18 cellular contexts compared by ENCODE assay signal in genomic region chr15:57251941-57252340, GRCh38.
DNase-seq lines count a peak whose midpoint lies in the region; ATAC-seq and TF ChIP-seq lines count a peak whose summit lies in the region.
"Had no signal": no experiment of that assay in that cellular context is flagged by ENCODE, and none has a peak within 500 bp of the region (broad histone marks: within the 10 kb centered on the region; RNA-seq: fewer than 3 reads in every experiment).

No MANE protein-coding gene starts in this region.

- H3K79me1 ChIP-seq in IMR-90 (ENCODE audit: low read depth in 1 of 2, low read length in 2 of 2) (peaks cover 10 to 39% of the 10 kb centered on the region in 2 experiments), mesenchymal stem cell (replicated peaks; ENCODE audit: low read length, poor library complexity, severe bottlenecking) (peaks cover 14% of the 10 kb centered on the region)

- H2BK15ac ChIP-seq in IMR-90 (ENCODE audit: low read depth, low read length) = no peak overlapping the region
- no peak overlapping the region for H2BK15ac ChIP-seq in mesenchymal stem cell (ENCODE audit: low read depth, poor library complexity, severe bottlenecking)

- in situ Hi-C loops in IMR-90 (cut with MboI; ENCODE audit: low sequenced_read_pairs) = no loop called here

- peak overlapping the region; percentile 79 for H2BK20ac ChIP-seq in IMR-90 (ENCODE audit: low read depth, low read length)

- peak overlapping the region; percentile 15; the same call in 1 of the 2 replicates for H3K18ac ChIP-seq in IMR-90 (ENCODE audit: low read depth, low read length)
- H3K18ac ChIP-seq in mesenchymal stem cell (ENCODE audit: low read depth in 1 of 2, low read length in 2 of 2) = no peak overlapping the region

- H3K27ac Mint-ChIP-seq in chondrocyte (ENCODE audit: unreplicated experiment) = peak overlapping the region; percentile 66
- no peak overlapping the region for H3K27ac Mint-ChIP-seq in activated CD4-positive, alpha-beta T cell treated with anti-CD3 and anti-CD28 coated beads, Interleukin-2, amount 10 ng/mL, durations not matched to agents 24 days and 14 days
- H3K27ac Mint-ChIP-seq in naive thymus-derived CD4-positive, alpha-beta T cell = no peak overlapping the region
- H3K27ac Mint-ChIP-seq: activated naive CD8-positive, alpha-beta T cell; memory B cell had no signal

- H2AK9ac ChIP-seq in IMR-90 (replicated peaks; ENCODE audit: low read depth, low read length, poor library complexity) = no peak overlapping the region

- H2BK120ac ChIP-seq in IMR-90 (ENCODE audit: low read depth, low read length) = peak overlapping the region; percentile 75
- H2BK120ac ChIP-seq in mesenchymal stem cell (ENCODE audit: low read depth, low read length) = no peak overlapping the region

- H2AFZ ChIP-seq in IMR-90 (replicated peaks; ENCODE audit: low read length, poor library complexity) (no peak overlapping the region), mesenchymal stem cell (ENCODE audit: low read depth, low read length) (no peak overlapping the region)

- intact Hi-C loops in IMR-90 (cut with micrococcal nuclease) = no loop called here
- intact Hi-C loops in activated CD4-positive, alpha-beta T cell treated with anti-CD3 and anti-CD28 coated beads, Interleukin-2, amount 10 ng/mL, durations not matched to agents 24 days and 14 days (cut with micrococcal nuclease) = no loop called here
- intact Hi-C loops in naive thymus-derived CD4-positive, alpha-beta T cell (cut with micrococcal nuclease) = no loop called here

- no TSS peak for BruUV-seq in IMR-90 (replicated peaks; lab: Mats Ljungman, UMichigan)

- no peak for TF ChIP-seq POLR2A in IMR-90 (IDR thresholded peaks at IDR 0.05; ENCODE audit: low read depth, low read length)

- H3K4me1 ChIP-seq in IMR-90 (ENCODE audit: control insufficient read depth, insufficient read depth, low read length) (peaks cover 2% of the 10 kb centered on the region; the same call in 1 of the 2 replicates), mesenchymal stem cell (ENCODE audit: control insufficient read depth, insufficient read depth, low read depth, low read length) (no peaks in the 10 kb centered on the region)
- H3K4me1 ChIP-seq in naive thymus-derived CD4-positive, alpha-beta T cell (ENCODE audit: control insufficient read depth in 2 of 2, insufficient read depth in 2 of 2, low read length in 2 of 2) = no peaks in the 10 kb centered on the region
- H3K4me1 ChIP-seq: spleen had no signal

- H3K4me3 Mint-ChIP-seq in chondrocyte (ENCODE audit: unreplicated experiment) = no peak overlapping the region
- H3K4me3 Mint-ChIP-seq in activated CD4-positive, alpha-beta T cell treated with anti-CD3 and anti-CD28 coated beads, Interleukin-2, amount 10 ng/mL, durations not matched to agents 24 days and 14 days = no peak overlapping the region
- H3K4me3 Mint-ChIP-seq in naive thymus-derived CD4-positive, alpha-beta T cell = no peak overlapping the region
- H3K4me3 Mint-ChIP-seq: activated naive CD8-positive, alpha-beta T cell; memory B cell had no signal

- H2BK5ac ChIP-seq in IMR-90 (ENCODE audit: low read depth, low read length, poor library complexity, severe bottlenecking) (peak overlapping the region; percentile 83), mesenchymal stem cell (ENCODE audit: low read depth, low read length, poor library complexity, severe bottlenecking) (no peak overlapping the region)

- POLR2A ChIA-PET in IMR-90 (lab: Charles Lee; ENCODE audit: unreplicated experiment) = no interaction called here
- POLR2A ChIA-PET in naive thymus-derived CD4-positive, alpha-beta T cell (lab: Charles Lee) = no interaction called here

- no peak overlapping the region for H3K14ac ChIP-seq in IMR-90 (replicated peaks; ENCODE audit: low read depth, low read length)
- H3K14ac ChIP-seq in mesenchymal stem cell (ENCODE audit: low read length in 2 of 2) = no peak overlapping the region

- no peak for TF ChIP-seq RAD21 in IMR-90 (IDR thresholded peaks at IDR 0.05; ENCODE audit: low read length)

- no peaks in the 10 kb centered on the region for H3K27me3 Mint-ChIP-seq in chondrocyte (ENCODE audit: low read depth)
- no peaks in the 10 kb centered on the region for H3K27me3 Mint-ChIP-seq in activated CD4-positive, alpha-beta T cell treated with anti-CD3 and anti-CD28 coated beads, Interleukin-2, amount 10 ng/mL, durations not matched to agents 24 days and 14 days
- H3K27me3 Mint-ChIP-seq in naive thymus-derived CD4-positive, alpha-beta T cell = no peaks in the 10 kb centered on the region
- H3K27me3 Mint-ChIP-seq: activated naive CD8-positive, alpha-beta T cell; memory B cell had no signal

- H3K56ac ChIP-seq in IMR-90 (ENCODE audit: extremely low read depth, insufficient read depth, low read length) = no peak overlapping the region

- H3K9me3 ChIP-seq in IMR-90 (ENCODE audit: control insufficient read depth, insufficient read depth, low read length) = peaks cover 2% of the 10 kb centered on the region; the same call in 1 of the 2 replicates
- H3K9me3 ChIP-seq in mesenchymal stem cell (ENCODE audit: control insufficient read depth, low read length) = no peaks in the 10 kb centered on the region
- no peaks in the 10 kb centered on the region for H3K9me3 ChIP-seq in naive thymus-derived CD4-positive, alpha-beta T cell (ENCODE audit: control insufficient read depth in 2 of 3, low read length in 3 of 3)
- H3K9me3 ChIP-seq: BE2C, spleen, stomach had no signal

- H3K27me3 ChIP-seq in IMR-90 (ENCODE audit: control insufficient read depth, insufficient read depth, low read length) = no peaks in the 10 kb centered on the region
- H3K27me3 ChIP-seq in mesenchymal stem cell (ENCODE audit: control insufficient read depth in 1 of 2, insufficient read depth in 1 of 2, low read length in 2 of 2) = no peaks in the 10 kb centered on the region
- H3K27me3 ChIP-seq in naive thymus-derived CD4-positive, alpha-beta T cell (ENCODE audit: control insufficient read depth in 2 of 2, insufficient read depth in 2 of 2, low read length in 2 of 2) = no peaks in the 10 kb centered on the region
- H3K27me3 ChIP-seq: BE2C, spleen, stomach had no signal

- no peak overlapping the region; the same call in 1 of the 2 replicates for H2AK5ac ChIP-seq in IMR-90 (ENCODE audit: low read depth, low read length)
- H2AK5ac ChIP-seq in mesenchymal stem cell (ENCODE audit: low read length, severe bottlenecking) = no peak overlapping the region

- peaks cover 5% of the 10 kb centered on the region for H3K9me1 ChIP-seq in IMR-90 (ENCODE audit: insufficient read depth, low read length)

- peak overlapping the region; percentile 21; the same call in 1 of the 2 replicates for H3K27ac ChIP-seq in IMR-90 (ENCODE audit: insufficient read depth, low read length)
- H3K27ac ChIP-seq in mesenchymal stem cell (ENCODE audit: low read length, poor library complexity, severe bottlenecking) = peak overlapping the region; percentile 3
- H3K27ac ChIP-seq in naive thymus-derived CD4-positive, alpha-beta T cell (ENCODE audit: low read depth, low read length) = no peak overlapping the region
- H3K27ac ChIP-seq: spleen, stomach had no signal

- H3K36me3 ChIP-seq in IMR-90 (ENCODE audit: control insufficient read depth, insufficient read depth, low read length) (peaks cover 30% of the 10 kb centered on the region), mesenchymal stem cell (ENCODE audit: control insufficient read depth in 1 of 2, insufficient read depth in 2 of 2, low read depth in 1 of 2, low read length in 2 of 2) (peaks cover 8 to 61% of the 10 kb centered on the region in 2 experiments)
- peaks cover 0 to 19% (median 5%) of the 10 kb centered on the region in 3 experiments for H3K36me3 ChIP-seq in naive thymus-derived CD4-positive, alpha-beta T cell (ENCODE audit: control insufficient read depth in 2 of 3, insufficient read depth in 3 of 3, low read length in 3 of 3)

- H3K4ac ChIP-seq in IMR-90 (ENCODE audit: low read depth, low read length) (no peak overlapping the region), mesenchymal stem cell (ENCODE audit: low read depth in 1 of 2, low read length in 2 of 2) (no peak overlapping the region)

- H3K9me3 Mint-ChIP-seq in chondrocyte (ENCODE audit: low read depth) = no peaks in the 10 kb centered on the region
- no peaks in the 10 kb centered on the region for H3K9me3 Mint-ChIP-seq in activated CD4-positive, alpha-beta T cell treated with anti-CD3 and anti-CD28 coated beads, Interleukin-2, amount 10 ng/mL, durations not matched to agents 24 days and 14 days
- no peaks in the 10 kb centered on the region for H3K9me3 Mint-ChIP-seq in naive thymus-derived CD4-positive, alpha-beta T cell
- H3K9me3 Mint-ChIP-seq: memory B cell had no signal

- H4K20me1 ChIP-seq in IMR-90 (ENCODE audit: insufficient read depth, low read length) = no peaks in the 10 kb centered on the region

- H3K9ac ChIP-seq in IMR-90 (ENCODE audit: low read depth, low read length) (no peak overlapping the region), mesenchymal stem cell (ENCODE audit: low read length) (peak overlapping the region; percentile 62)

- H2BK12ac ChIP-seq in mesenchymal stem cell (ENCODE audit: low read length in 2 of 2) = no peak overlapping the region

- TF ChIP-seq CTCF in AG09309 (IDR thresholded peaks at IDR 0.05; ENCODE audit: control insufficient read depth, insufficient read depth, low read depth, low read length, missing control alignments) (no peak), IMR-90 (conservative IDR thresholded peaks at IDR 0.05; ENCODE audit: low read depth, low read length) (no peak), chondrocyte (IDR thresholded peaks at IDR 0.05) (no peak)

- H3K4me2 ChIP-seq in IMR-90 (ENCODE audit: low read depth, low read length) = peak overlapping the region; percentile 35; the same call in 1 of the 2 replicates
- no peak overlapping the region for H3K4me2 ChIP-seq in mesenchymal stem cell (ENCODE audit: low read length, poor library complexity, severe bottlenecking)

- WGBS in IMR-90 (ENCODE audit: extremely low coverage in 2 of 2, insufficient read length in 1 of 2), 2 experiments = no CpG with 5 or more reads among the region's 6 CpGs
- 63% methylated on average over 3 of the region's 6 CpGs for WGBS in mesenchymal stem cell

- H3K4me1 Mint-ChIP-seq in chondrocyte (ENCODE audit: low read depth) = peaks cover 28% of the 10 kb centered on the region
- no peaks in the 10 kb centered on the region for H3K4me1 Mint-ChIP-seq in activated CD4-positive, alpha-beta T cell treated with anti-CD3 and anti-CD28 coated beads, Interleukin-2, amount 10 ng/mL, durations not matched to agents 24 days and 14 days
- H3K4me1 Mint-ChIP-seq in naive thymus-derived CD4-positive, alpha-beta T cell = peaks cover 0 to 4% (median 0%) of the 10 kb centered on the region in 7 donors

- ATAC-seq in IMR-90 (ENCODE audit: low read depth) = peak; percentile 58
- no peak for ATAC-seq in naive thymus-derived CD4-positive, alpha-beta T cell
- ATAC-seq: GM12878 had no signal

- CTCF ChIA-PET in IMR-90 (lab: Yijun Ruan, JAX) = no interaction called here
- CTCF ChIA-PET in naive thymus-derived CD4-positive, alpha-beta T cell (lab: Charles Lee) = no interaction called here

- dilution Hi-C loops in IMR-90 (cut with HindIII; ENCODE audit: low sequenced_read_pairs, unreplicated experiment) = loop anchor here (25.0 kb wide), 1 partner anchor 765 kb away; no protein-coding TSS in a partner anchor

- no peak overlapping the region for H3K4me3 ChIP-seq in AG09309 (ENCODE audit: control insufficient read depth, low read depth, low read length)
- H3K4me3 ChIP-seq in IMR-90 (ENCODE audit: insufficient read depth, low read depth, low read length) = no peak overlapping the region
- H3K4me3 ChIP-seq in mesenchymal stem cell (ENCODE audit: insufficient read depth in 1 of 2, low read depth in 1 of 2, low read length in 2 of 2) = no peak overlapping the region
- H3K4me3 ChIP-seq in naive thymus-derived CD4-positive, alpha-beta T cell (ENCODE audit: low read length) = no peak overlapping the region
- H3K4me3 ChIP-seq: GM12878, spleen, stomach had no signal

- H3K23ac ChIP-seq in IMR-90 (ENCODE audit: low read depth, low read length) (peak overlapping the region; percentile 68), mesenchymal stem cell (ENCODE audit: low read length in 2 of 2) (no peak overlapping the region)

- H4K91ac ChIP-seq in IMR-90 (ENCODE audit: insufficient read depth, low read depth, low read length) (peak overlapping the region; percentile 46; the same call in 1 of the 2 replicates), mesenchymal stem cell (ENCODE audit: low read length) (no peak overlapping the region)

- DNase-seq in AG09309 (ENCODE audit: low read depth) (peak; percentile 24), IMR-90 (peak; percentile 60), chondrocyte (ENCODE audit: low spot score) (no peak), mesenchymal stem cell (no peak), HT-29 (ENCODE audit: low spot score) (no peak), COR-L47 (lab: John Stamatoyannopoulos, UW) (no peak)
- DNase-seq in activated CD4-positive, alpha-beta T cell treated with anti-CD3 and anti-CD28 coated beads, Interleukin-2, amount 10 ng/mL, durations not matched to agents 24 days and 14 days = no peak
- no peak for DNase-seq in naive thymus-derived CD4-positive, alpha-beta T cell
- DNase-seq: activated CD4-positive, CD25-positive, alpha-beta regulatory T cell treated with anti-CD3 and anti-CD28 coated beads, Interleukin-2, amount 50 U/mL, for 72 hours; BE2C; DMS79 treated with DMSO at 0.1 percent for 48 hours; erythroblast; NCI-H2081; spleen; stomach had no signal

- H4K8ac ChIP-seq in IMR-90 (ENCODE audit: low read depth in 2 of 2, low read length in 2 of 2) = peak overlapping the region in 1 of 2 experiments; percentile 60; a peak in 1 of 4 replicates
- H4K8ac ChIP-seq in mesenchymal stem cell (ENCODE audit: low read length) = no peak overlapping the region

- H3K36me3 Mint-ChIP-seq in chondrocyte (ENCODE audit: low read depth) = peaks cover 13% of the 10 kb centered on the region
- H3K36me3 Mint-ChIP-seq in activated CD4-positive, alpha-beta T cell treated with anti-CD3 and anti-CD28 coated beads, Interleukin-2, amount 10 ng/mL, durations not matched to agents 24 days and 14 days (ENCODE audit: low read depth) = peaks cover 26% of the 10 kb centered on the region
- peaks cover 6 to 48% (median 32%) of the 10 kb centered on the region in 5 donors for H3K36me3 Mint-ChIP-seq in naive thymus-derived CD4-positive, alpha-beta T cell

- H4K5ac ChIP-seq in IMR-90 (ENCODE audit: low read depth, low read length) = peak overlapping the region; percentile 9; the same call in 1 of the 2 replicates

Comparison
In these comparisons a context has a peak if more than half of its experiments do, and no peak if none do; other contexts are left out.
1. DNase-seq: peak in AG09309 (single experiment) and IMR-90 (single experiment); none in chondrocyte (single experiment), mesenchymal stem cell (single experiment), HT-29 (single experiment), activated CD4-positive, alpha-beta T cell treated with anti-CD3 and anti-CD28 coated beads, Interleukin-2, amount 10 ng/mL, durations not matched to agents 24 days and 14 days (single experiment), naive thymus-derived CD4-positive, alpha-beta T cell (0 of 9) and COR-L47 (single experiment).